ENCODE assay signal across 13 cellular contexts in the genomic region with DNA sequence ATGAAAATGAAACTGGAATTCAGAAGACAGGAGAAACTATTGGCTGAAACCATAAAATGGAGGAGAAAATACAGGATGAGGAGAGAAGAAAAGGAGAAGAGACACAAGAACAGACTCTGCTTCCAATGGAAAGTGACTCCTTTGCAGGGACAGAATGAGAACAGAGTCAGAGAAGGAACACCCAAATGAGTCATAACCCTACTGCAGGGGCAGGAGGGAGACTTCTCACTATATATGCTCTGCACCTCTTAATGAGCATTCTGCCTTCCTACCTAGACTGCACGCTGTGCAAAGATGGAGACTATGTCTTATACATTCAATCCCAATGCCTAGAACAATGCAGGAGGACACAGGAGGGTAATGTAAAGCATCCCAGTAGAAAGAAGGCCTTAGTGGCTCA. TPM values are rescaled to one million over a fixed set of nuclear protein-coding genes. Genes with fewer than 3 reads are reported as not detected.
A peak's percentile ranks its signal among the peaks of the same experiment; 100 is the strongest.
DNase-seq lines count a peak whose midpoint lies in the region; ATAC-seq and TF ChIP-seq lines count a peak whose summit lies in the region.
"Had no signal": no experiment of that assay in that cellular context is flagged by ENCODE, and none has a peak within 500 bp of the region (broad histone marks: within the 10 kb centered on the region; RNA-seq: fewer than 3 reads in every experiment).

No MANE protein-coding gene starts in this region.

- no peaks in the 10 kb centered on the region for H3K27me3 ChIP-seq in adipocyte (replicated peaks; ENCODE audit: control insufficient read depth, insufficient read depth, low read length)
- H3K27me3 ChIP-seq: BLaER1 treated with 17β-estradiol and CSF1 and Interleukin-3, amounts not matched to agents 10 nM and 100 nM had no signal

- peaks cover 4% of the 10 kb centered on the region for H3K36me3 Mint-ChIP-seq in endothelial cell (ENCODE audit: low read depth, unreplicated experiment)

- H3K9me3 Mint-ChIP-seq in endothelial cell (ENCODE audit: unreplicated experiment): peaks cover 5% of the 10 kb centered on the region

- no peaks in the 10 kb centered on the region for H3K4me1 Mint-ChIP-seq in endothelial cell (ENCODE audit: unreplicated experiment)
- H3K4me1 Mint-ChIP-seq: endodermal cell had no signal

- TF ChIP-seq CTCF in endothelial cell (IDR thresholded peaks at IDR 0.05; ENCODE audit: unreplicated experiment): no peak

- no peak overlapping the region for H3K27ac Mint-ChIP-seq in endothelial cell (ENCODE audit: unreplicated experiment)
- H3K27ac Mint-ChIP-seq: endodermal cell had no signal

- no peaks in the 10 kb centered on the region for H3K9me3 ChIP-seq in adipocyte (ENCODE audit: control insufficient read depth, low read length)
- H3K9me3 ChIP-seq: BLaER1 treated with 17β-estradiol and CSF1 and Interleukin-3, amounts not matched to agents 10 nM and 100 nM; lower lobe of right lung had no signal

- H3K27me3 Mint-ChIP-seq in endothelial cell (ENCODE audit: unreplicated experiment): peaks cover 7% of the 10 kb centered on the region

- H3K4me3 Mint-ChIP-seq in endothelial cell (ENCODE audit: unreplicated experiment): no peak overlapping the region
- H3K4me3 Mint-ChIP-seq: endodermal cell had no signal

- peaks cover 6% of the 10 kb centered on the region for H3K4me1 ChIP-seq in adipocyte (ENCODE audit: control insufficient read depth, insufficient read depth, low read length)
- H3K4me1 ChIP-seq: lower lobe of right lung had no signal

- H3K36me3 ChIP-seq in adipocyte (ENCODE audit: control insufficient read depth, insufficient read depth, low read length, severe bottlenecking): no peaks in the 10 kb centered on the region
- H3K36me3 ChIP-seq: BLaER1 treated with 17β-estradiol and CSF1 and Interleukin-3, amounts not matched to agents 10 nM and 100 nM; lower lobe of right lung had no signal

- DNase-seq in adipocyte (ENCODE audit: low read depth) (peak; percentile 28), endothelial cell (ENCODE audit: low spot score) (no peak), OCI-M2 (lab: John Stamatoyannopoulos, UW; ENCODE audit: unreplicated experiment) (no peak), H4 (ENCODE audit: low spot score) (no peak), 8988T (no peak)
- DNase-seq: endodermal cell, lower lobe of right lung had no signal

- no peak overlapping the region for H3K4me3 ChIP-seq in adipocyte (ENCODE audit: low read length)
- H3K4me3 ChIP-seq: BLaER1 treated with 17β-estradiol and CSF1 and Interleukin-3, amounts not matched to agents 10 nM and 100 nM; lower lobe of right lung had no signal

- no peak overlapping the region for H3K9ac ChIP-seq in adipocyte (ENCODE audit: low read length)
- H3K9ac ChIP-seq: BLaER1 treated with 17β-estradiol and CSF1 and Interleukin-3, amounts not matched to agents 10 nM and 100 nM had no signal

- ATAC-seq in GM18498 (IDR thresholded peaks at IDR 0.05; ENCODE audit: unreplicated experiment) (peak; percentile 58), GM21381 (IDR thresholded peaks at IDR 0.05; ENCODE audit: unreplicated experiment) (peak; percentile 48), HG03045 (IDR thresholded peaks at IDR 0.05; ENCODE audit: unreplicated experiment) (peak; percentile 68)
- ATAC-seq: lower lobe of right lung, Right ventricle myocardium inferior had no signal

RNA-seq across cellular contexts. Expression of a gene that starts 2.1 kb away (rescaled TPM):
- total RNA-seq in endothelial cell (ENCODE audit: unreplicated experiment): not detected
- under 0.01 TPM in 1 of 2 replicates, not detected in the other for total RNA-seq in H4 (2014; rRNA removed; shearing (Covaris generic))
- total RNA-seq: NCI-H460, Right ventricle myocardium inferior had no signal

RNA-seq across cellular contexts. Expression of a gene that starts 18.3 kb away (rescaled TPM):
- total RNA-seq in endothelial cell (ENCODE audit: unreplicated experiment): 95.8 TPM
- total RNA-seq in H4 (2014; rRNA removed; shearing (Covaris generic)): 29.4 and 59.0 TPM in 2 replicates
